ENCODE assay signal across 9 cellular contexts in genomic region chr9:15231788-15232635, GRCh38.
DNase-seq lines count a peak whose midpoint lies in the region; TF ChIP-seq lines count a peak whose summit lies in the region.
"Had no signal": no experiment of that assay in that cellular context is flagged by ENCODE, and none has a peak within 500 bp of the region (broad histone marks: within the 10 kb centered on the region; RNA-seq: fewer than 3 reads in every experiment).

No MANE protein-coding gene starts in this region.

- H3K9ac ChIP-seq in parathyroid adenoma, result no peak overlapping the region

- H3K4me2 ChIP-seq in parathyroid adenoma (ENCODE audit: low read length), result no peak overlapping the region

- H3K4me3 ChIP-seq in GM06990 (replicated peaks; ENCODE audit: low read depth, low read length) (no peak overlapping the region), parathyroid adenoma (ENCODE audit: low read depth, low read length) (no peak overlapping the region)
- H3K4me3 ChIP-seq: lung had no signal

- H3K27me3 Mint-ChIP-seq in chondrocyte (ENCODE audit: low read depth), result no peaks in the 10 kb centered on the region

- H3K27me3 ChIP-seq in GM06990 (replicated peaks; ENCODE audit: control insufficient read depth, insufficient read depth, low read length) (no peaks in the 10 kb centered on the region), parathyroid adenoma (ENCODE audit: control insufficient read depth, insufficient read depth, low read length) (no peaks in the 10 kb centered on the region)

- H3K4me3 Mint-ChIP-seq in chondrocyte (ENCODE audit: unreplicated experiment), result no peak overlapping the region

- DNase-seq in GM06990 (ENCODE audit: extremely low read depth, insufficient read length) (peak; percentile 3), H4 (ENCODE audit: low spot score) (peak; percentile 21), NCI-H748 (lab: John Stamatoyannopoulos, UW; ENCODE audit: unreplicated experiment) (peak; percentile 65), chondrocyte (ENCODE audit: low spot score) (no peak), hippocampal formation (lab: John Stamatoyannopoulos, UW) (no peak), NCI-H510A (lab: John Stamatoyannopoulos, UW) (no peak)
- DNase-seq in activated CD4-positive, CD25-positive, alpha-beta regulatory T cell (lab: John Stamatoyannopoulos, UW), result no peak

- H3K9me3 Mint-ChIP-seq in chondrocyte (ENCODE audit: low read depth), result peaks cover 15% of the 10 kb centered on the region

- H3K27ac ChIP-seq in parathyroid adenoma, result no peak overlapping the region

- no peaks in the 10 kb centered on the region for H3K9me3 ChIP-seq in parathyroid adenoma (ENCODE audit: control insufficient read depth, low read length)

- peak overlapping the region; percentile 52 for H3K27ac Mint-ChIP-seq in chondrocyte (ENCODE audit: unreplicated experiment)

- peaks cover 13% of the 10 kb centered on the region for H3K36me3 Mint-ChIP-seq in chondrocyte (ENCODE audit: low read depth)

- H3K79me2 ChIP-seq in parathyroid adenoma, result peaks cover 2% of the 10 kb centered on the region

- no peak overlapping the region for H2AFZ ChIP-seq in parathyroid adenoma

- peak; percentile 82 for TF ChIP-seq CTCF in GM06990 (IDR thresholded peaks at IDR 0.05; ENCODE audit: insufficient read depth, low read length, poor library complexity, severe bottlenecking)
- peak; percentile 72 for TF ChIP-seq CTCF in chondrocyte (IDR thresholded peaks at IDR 0.05)
- TF ChIP-seq CTCF in parathyroid adenoma (IDR thresholded peaks at IDR 0.05), result peak; percentile 35

- no peaks in the 10 kb centered on the region for H3K36me3 ChIP-seq in GM06990 (ENCODE audit: control insufficient read depth, insufficient read depth, low read length)
- no peaks in the 10 kb centered on the region for H3K36me3 ChIP-seq in parathyroid adenoma (ENCODE audit: control insufficient read depth, insufficient read depth, low read length)

- no peaks in the 10 kb centered on the region for H3K4me1 ChIP-seq in parathyroid adenoma

- peaks cover 35% of the 10 kb centered on the region for H3K4me1 Mint-ChIP-seq in chondrocyte (ENCODE audit: low read depth)

Comparison
In these comparisons a context has a peak if more than half of its experiments do, and no peak if none do; other contexts are left out.
1. DNase-seq: peak in GM06990 (single experiment), H4 (single experiment) and NCI-H748 (single experiment); none in chondrocyte (single experiment), hippocampal formation (0 of 2), NCI-H510A (single experiment) and activated CD4-positive, CD25-positive, alpha-beta regulatory T cell (0 of 4).
2. Peak in every context shown above with its lines, with median percentiles within 50 percentile points of each other: CTCF ChIP-seq.